ENCODE assay signal across 1 cellular context in the genomic region with DNA sequence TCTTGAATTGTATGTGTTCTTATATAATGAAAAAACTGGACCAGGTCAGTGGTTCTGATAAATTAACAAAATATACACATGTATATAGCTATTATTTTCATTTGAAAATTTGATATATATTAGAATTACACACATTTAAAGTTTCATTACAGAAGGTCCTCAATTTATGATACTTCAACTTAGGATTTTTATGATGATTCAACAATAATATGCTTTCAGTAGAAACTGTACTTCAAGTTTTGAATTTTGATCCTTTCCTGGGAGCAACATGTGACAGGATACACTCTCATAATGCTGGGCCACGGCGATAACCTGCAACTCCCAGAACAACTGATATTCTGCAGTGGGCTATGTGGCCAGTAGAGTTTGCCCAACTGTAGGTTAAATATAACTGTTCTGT.
TF ChIP-seq lines count a peak whose summit lies in the region.

No MANE protein-coding gene starts in this region.

TF ChIP-seq in HepG2, 621 proteins besides CTCF, POLR2A, EP300 and RAD21 (continued from another document):
- TF ChIP-seq, protein P1, sequence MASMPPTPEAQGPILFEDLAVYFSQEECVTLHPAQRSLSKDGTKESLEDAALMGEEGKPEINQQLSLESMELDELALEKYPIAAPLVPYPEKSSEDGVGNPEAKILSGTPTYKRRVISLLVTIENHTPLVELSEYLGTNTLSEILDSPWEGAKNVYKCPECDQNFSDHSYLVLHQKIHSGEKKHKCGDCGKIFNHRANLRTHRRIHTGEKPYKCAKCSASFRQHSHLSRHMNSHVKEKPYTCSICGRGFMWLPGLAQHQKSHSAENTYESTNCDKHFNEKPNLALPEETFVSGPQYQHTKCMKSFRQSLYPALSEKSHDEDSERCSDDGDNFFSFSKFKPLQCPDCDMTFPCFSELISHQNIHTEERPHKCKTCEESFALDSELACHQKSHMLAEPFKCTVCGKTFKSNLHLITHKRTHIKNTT (CRISPR knock-in tag; IDR thresholded peaks at IDR 0.05): no peak
- TF ChIP-seq HNRNPL (IDR thresholded peaks at IDR 0.05; ENCODE audit: low read depth, low read length) (no peak), NFE2L2 (IDR thresholded peaks at IDR 0.05; ENCODE audit: low read length) (no peak), MAFF (IDR thresholded peaks at IDR 0.05; ENCODE audit: low read depth, low read length) (peak; percentile 34; the same call in 1 of the 2 replicates), ZNF619 (CRISPR knock-in tag; IDR thresholded peaks at IDR 0.05) (no peak), ATF7 (IDR thresholded peaks at IDR 0.05) (no peak), ATF7 (CRISPR knock-in tag; IDR thresholded peaks at IDR 0.05) (no peak)
TF ChIP-seq in HepG2: peak in this region for 2.
